In genomic region chr7:79332091-79332490, GRCh38 we compare ENCODE assay signal across 21 cellular contexts.
"Had no signal": no experiment of that assay in that cellular context is flagged by ENCODE, and none has a peak within 500 bp of the region (broad histone marks: within the 10 kb centered on the region; RNA-seq: fewer than 3 reads in every experiment).

No MANE protein-coding gene starts in this region.

- H3K9me3 ChIP-seq: left lung, tibial nerve had no signal

- DNase-seq: activated CD4-positive, alpha-beta T cell treated with anti-CD3 and anti-CD28 coated beads, Interleukin-2, amount 10 ng/mL, durations not matched to agents 7 days and 5 days; activated CD8-positive, alpha-beta memory T cell treated with anti-CD3 and anti-CD28 coated beads, Interleukin-2, amount 50 U/mL, for 4 hours; activated naive CD4-positive, alpha-beta T cell treated with anti-CD3 and anti-CD28 coated beads for 36 hours; activated T-cell treated with anti-CD3 and anti-CD28 coated beads, Interleukin-2, amount 50 U/mL, for 4 hours; anterior cingulate cortex; central memory CD4-positive, alpha-beta T cell; dorsolateral prefrontal cortex; foreskin keratinocyte; left lung; nephron progenitor cell; nucleus accumbens; retina; stimulated activated naive CD4-positive, alpha-beta T cell treated with Interleukin-2 at 50 U/mL for 16 hours; substantia nigra; T-cell; T1000 had no signal

- H3K79me2 ChIP-seq: hepatocyte had no signal

- H3K4me1 ChIP-seq: foreskin keratinocyte, left lung, tibial nerve had no signal

- H3K4me2 ChIP-seq: hepatocyte had no signal

- ATAC-seq: activated T-cell treated with anti-CD3 and anti-CD28 coated beads, Interleukin-2, amount 50 U/mL, for 4 hours; foreskin keratinocyte; left lung; T-cell had no signal

- H3K27me3 Mint-ChIP-seq: activated CD4-positive, alpha-beta T cell treated with anti-CD3 and anti-CD28 coated beads, Interleukin-2, amount 10 ng/mL, durations not matched to agents 7 days and 5 days; brain; T-cell had no signal

- H3K36me3 Mint-ChIP-seq: brain, mesothelial cell of epicardium, T-cell had no signal

- H2AFZ ChIP-seq: hepatocyte had no signal

- H3K4me3 ChIP-seq: dorsolateral prefrontal cortex, hepatocyte, left lung, tibial nerve had no signal

- H3K27ac Mint-ChIP-seq: activated CD4-positive, alpha-beta T cell treated with anti-CD3 and anti-CD28 coated beads, Interleukin-2, amount 10 ng/mL, durations not matched to agents 7 days and 5 days; activated naive CD4-positive, alpha-beta T cell treated with anti-CD3 and anti-CD28 coated beads for 36 hours; brain; mesothelial cell of epicardium; nephron progenitor cell; T-cell had no signal

- H3K4me1 Mint-ChIP-seq: activated CD4-positive, alpha-beta T cell treated with anti-CD3 and anti-CD28 coated beads, Interleukin-2, amount 10 ng/mL, durations not matched to agents 7 days and 5 days; nephron progenitor cell; T-cell had no signal

- H3K4me3 Mint-ChIP-seq: activated CD4-positive, alpha-beta T cell treated with anti-CD3 and anti-CD28 coated beads, Interleukin-2, amount 10 ng/mL, durations not matched to agents 7 days and 5 days; activated naive CD4-positive, alpha-beta T cell treated with anti-CD3 and anti-CD28 coated beads for 36 hours; activated T-cell treated with anti-CD3 and anti-CD28 coated beads, Interleukin-2, amount 50 U/mL, for 4 hours; brain; mesothelial cell of epicardium; nephron progenitor cell; T-cell had no signal

- H3K9me3 Mint-ChIP-seq: activated CD4-positive, alpha-beta T cell treated with anti-CD3 and anti-CD28 coated beads, Interleukin-2, amount 10 ng/mL, durations not matched to agents 7 days and 5 days; activated naive CD4-positive, alpha-beta T cell treated with anti-CD3 and anti-CD28 coated beads for 36 hours; brain; mesothelial cell of epicardium; nephron progenitor cell had no signal

- H3K27me3 ChIP-seq: dorsolateral prefrontal cortex, foreskin keratinocyte, hepatocyte, left lung, tibial nerve had no signal

- H3K36me3 ChIP-seq: left lung, tibial nerve had no signal

- H3K27ac ChIP-seq: dorsolateral prefrontal cortex, epithelial cell of prostate, foreskin keratinocyte, hepatocyte, left lung, tibial nerve had no signal
